Comparison of ENCODE assay signal across 9 cellular contexts in genomic region chr11:43941257-43941879, GRCh38. TPM values are rescaled to one million over a fixed set of nuclear protein-coding genes. Genes with fewer than 3 reads are reported as not detected.
DNase-seq lines count a peak whose midpoint lies in the region; ATAC-seq and TF ChIP-seq lines count a peak whose summit lies in the region.
"Had no signal": no experiment of that assay in that cellular context is flagged by ENCODE, and none has a peak within 500 bp of the region (broad histone marks: within the 10 kb centered on the region; RNA-seq: fewer than 3 reads in every experiment).

No MANE protein-coding gene starts in this region.

- no peaks in the 10 kb centered on the region for H3K36me3 ChIP-seq in SK-N-SH (replicated peaks in 1 of 2; ENCODE audit: control insufficient read depth in 1 of 2, insufficient read depth in 2 of 2, low read length in 1 of 2)

- POLR2A ChIA-PET in SK-N-SH (lab: Yijun Ruan, JAX) = interaction anchor here (0.7 to 5.5 kb wide), 17 partner anchors 9 to 125 kb away, joined by 3 to 213 read pairs (median 23); partner anchors contain the start of genes ACCS and ALKBH3

- peak overlapping the region; percentile 90 for H3K4me2 ChIP-seq in SK-N-SH

- TF ChIP-seq RAD21 in SK-N-SH (IDR thresholded peaks at IDR 0.05; ENCODE audit: low read length) = peak; percentile 43; the same call in 1 of the 2 replicates

- no peaks in the 10 kb centered on the region for H4K20me1 ChIP-seq in SK-N-SH (ENCODE audit: insufficient read depth)

- peak in 1 of 2 experiments; percentile 92; a peak in 2 of 4 replicates for TF ChIP-seq EP300 in SK-N-SH (IDR thresholded peaks at IDR 0.05; ENCODE audit: borderline replicate concordance in 1 of 2, low read depth in 1 of 2, low read length in 1 of 2)

- H3K9me3 Mint-ChIP-seq in T-helper 1 cell treated with Interleukin-12 subunit alpha and Interleukin-12 subunit beta and Interleukin-4 antibody, amounts not matched to agents 30 μg/mL and 1 μg/mL, for 36 hours = no peaks in the 10 kb centered on the region
- no peaks in the 10 kb centered on the region for H3K9me3 Mint-ChIP-seq in stimulated activated naive B cell treated with anti-CD40 and anti-IgM and Interleukin-4, amounts not matched to agents 10 μg/mL and 1 μg/mL and 100 μg/mL, for 72 hours

- no peak overlapping the region for H3K9ac ChIP-seq in SK-N-SH

- H3K9me3 ChIP-seq in SK-N-SH = no peaks in the 10 kb centered on the region

- CTCF ChIA-PET in SK-N-SH (lab: Yijun Ruan, JAX) = interaction anchor here (0.9 to 13.9 kb wide), 9 partner anchors 9 to 99 kb away, joined by 3 to 222 read pairs (median 26); no protein-coding TSS in a partner anchor

- peaks cover 66% of the 10 kb centered on the region for H3K27me3 Mint-ChIP-seq in T-helper 1 cell treated with Interleukin-12 subunit alpha and Interleukin-12 subunit beta and Interleukin-4 antibody, amounts not matched to agents 30 μg/mL and 1 μg/mL, for 36 hours (ENCODE audit: low read depth)
- peaks cover 51 to 77% of the 10 kb centered on the region in 2 donors for H3K27me3 Mint-ChIP-seq in stimulated activated naive B cell treated with anti-CD40 and anti-IgM and Interleukin-4, amounts not matched to agents 10 μg/mL and 1 μg/mL and 100 μg/mL, for 72 hours

- peaks cover 10% of the 10 kb centered on the region for H3K4me1 Mint-ChIP-seq in T-helper 1 cell treated with Interleukin-12 subunit alpha and Interleukin-12 subunit beta and Interleukin-4 antibody, amounts not matched to agents 30 μg/mL and 1 μg/mL, for 36 hours (ENCODE audit: low read depth)
- H3K4me1 Mint-ChIP-seq in stimulated activated naive B cell treated with anti-CD40 and anti-IgM and Interleukin-4, amounts not matched to agents 10 μg/mL and 1 μg/mL and 100 μg/mL, for 72 hours = peaks cover 16 to 30% of the 10 kb centered on the region in 2 donors

- H2AFZ ChIP-seq in SK-N-SH (ENCODE audit: low read depth) = no peak overlapping the region; the same call in 1 of the 2 replicates

- peaks cover 5 to 21% of the 10 kb centered on the region in 2 experiments; a peak in 3 of 4 replicates for H3K4me1 ChIP-seq in SK-N-SH (ENCODE audit: control insufficient read depth in 1 of 2, insufficient read depth in 2 of 2, low read depth in 1 of 2, low read length in 1 of 2)

- peaks cover 44% of the 10 kb centered on the region for H3K27me3 ChIP-seq in SK-N-SH (ENCODE audit: insufficient read depth)

- H3K27ac Mint-ChIP-seq in T-helper 1 cell treated with Interleukin-12 subunit alpha and Interleukin-12 subunit beta and Interleukin-4 antibody, amounts not matched to agents 30 μg/mL and 1 μg/mL, for 36 hours = no peak overlapping the region
- H3K27ac Mint-ChIP-seq in stimulated activated naive B cell treated with anti-CD40 and anti-IgM and Interleukin-4, amounts not matched to agents 10 μg/mL and 1 μg/mL and 100 μg/mL, for 72 hours = peak overlapping the region; percentile 66

- no peaks in the 10 kb centered on the region for H3K9me2 ChIP-seq in SK-N-SH

- 61% methylated on average over 4 of the region's 4 CpGs for WGBS in SK-N-SH (ENCODE audit: low lambda C conversion rate)

- peak overlapping the region; percentile 11 to 93; a peak in 3 of 4 replicates for H3K27ac ChIP-seq in SK-N-SH (ENCODE audit: low read depth in 2 of 2, low read length in 1 of 2)

- ATAC-seq in stimulated activated naive B cell treated with anti-CD40 and anti-IgM and Interleukin-4, amounts not matched to agents 10 μg/mL and 1 μg/mL and 100 μg/mL, for 72 hours (replicated peaks) = no peak
- ATAC-seq in GM21723 (IDR thresholded peaks at IDR 0.05; ENCODE audit: unreplicated experiment) = no peak

- H3K36me3 Mint-ChIP-seq in T-helper 1 cell treated with Interleukin-12 subunit alpha and Interleukin-12 subunit beta and Interleukin-4 antibody, amounts not matched to agents 30 μg/mL and 1 μg/mL, for 36 hours (ENCODE audit: low read depth) = peaks cover 2% of the 10 kb centered on the region
- peaks cover 0 to 3% of the 10 kb centered on the region in 2 donors for H3K36me3 Mint-ChIP-seq in stimulated activated naive B cell treated with anti-CD40 and anti-IgM and Interleukin-4, amounts not matched to agents 10 μg/mL and 1 μg/mL and 100 μg/mL, for 72 hours

- H3K4me3 ChIP-seq in SK-N-SH (ENCODE audit: low read depth in 2 of 2, low read length in 1 of 2) = peak overlapping the region; percentile 53 to 61; a peak in 2 of 4 replicates
- H3K4me3 ChIP-seq in fibroblast of the aortic adventitia (ENCODE audit: low read depth, low read length) = no peak overlapping the region

- H3K79me2 ChIP-seq in SK-N-SH (ENCODE audit: insufficient read depth) = no peaks in the 10 kb centered on the region

- peaks cover 4% of the 10 kb centered on the region for H3F3A ChIP-seq in SK-N-SH (replicated peaks; ENCODE audit: insufficient read depth)

- peak overlapping the region; percentile 82 for H3K4me3 Mint-ChIP-seq in T-helper 1 cell treated with Interleukin-12 subunit alpha and Interleukin-12 subunit beta and Interleukin-4 antibody, amounts not matched to agents 30 μg/mL and 1 μg/mL, for 36 hours
- H3K4me3 Mint-ChIP-seq in stimulated activated naive B cell treated with anti-CD40 and anti-IgM and Interleukin-4, amounts not matched to agents 10 μg/mL and 1 μg/mL and 100 μg/mL, for 72 hours = peak overlapping the region; percentile 78 to 79

- no peak for DNase-seq in T-helper 1 cell
- DNase-seq in SK-N-SH = peak; percentile 86
- peak; percentile 47 for DNase-seq in fibroblast of the aortic adventitia (ENCODE audit: low read depth)
- DNase-seq in stimulated activated naive B cell treated with anti-CD40 and anti-IgM and Interleukin-4, amounts not matched to agents 10 μg/mL and 1 μg/mL and 100 μg/mL, for 72 hours = no peak
- DNase-seq in NCI-H187 treated with DMSO at 0.1 percent for 48 hours (lab: John Stamatoyannopoulos, UW) = no peak
- DNase-seq in kidney tubule cell (ENCODE audit: low spot score) = no peak
- DNase-seq: HCEC 1CT had no signal

- TF ChIP-seq CTCF in SK-N-SH (IDR thresholded peaks at IDR 0.05) (no peak), fibroblast of the aortic adventitia (IDR thresholded peaks at IDR 0.05; ENCODE audit: insufficient read depth, low read length) (no peak)

TF ChIP-seq in SK-N-SH, 30 proteins besides CTCF, POLR2A, EP300 and RAD21:
- TF ChIP-seq SMC3 (IDR thresholded peaks at IDR 0.05; ENCODE audit: low read depth, low read length) = peak; percentile 26; the same call in 1 of the 2 replicates
- no peak for TF ChIP-seq USF2 (IDR thresholded peaks at IDR 0.05; ENCODE audit: borderline replicate concordance, low read depth, low read length)
- TF ChIP-seq REST (IDR thresholded peaks at IDR 0.05; ENCODE audit: low read depth, low read length) = no peak
- peak; percentile 32; the same call in 1 of the 2 replicates for TF ChIP-seq FOXJ3 (CRISPR knock-in tag; IDR thresholded peaks at IDR 0.05)
- TF ChIP-seq TAF1 (IDR thresholded peaks at IDR 0.05; ENCODE audit: borderline replicate concordance, low read depth, low read length) = no peak
- no peak for TF ChIP-seq USF1 (IDR thresholded peaks at IDR 0.05; ENCODE audit: borderline replicate concordance, low read depth)
- peak; percentile 51; the same call in 1 of the 2 replicates for TF ChIP-seq RCOR1 (IDR thresholded peaks at IDR 0.05; ENCODE audit: low read length)
- no peak for TF ChIP-seq CHD2 (IDR thresholded peaks at IDR 0.05; ENCODE audit: low read length, partially characterized antibody)
- peak; percentile 42; the same call in 1 of the 2 replicates for TF ChIP-seq TCF12 (IDR thresholded peaks at IDR 0.05)
- TF ChIP-seq MXI1 (IDR thresholded peaks at IDR 0.05; ENCODE audit: low read depth, low read length) = peak; percentile 76; the same call in 1 of the 2 replicates
- peak; percentile 77 for TF ChIP-seq GATA2 (CRISPR knock-in tag; IDR thresholded peaks at IDR 0.05)
TF ChIP-seq in SK-N-SH: peak in this region for 6.

RNA-seq across cellular contexts. Expression of gene C11orf96, which starts 1.1 kb away (rescaled TPM):
- polyA plus RNA-seq in SK-N-SH (2012; rRNA removed) = 11.1 and 18.0 TPM in 2 replicates
- polyA plus RNA-seq in SK-N-SH (2012; cell fraction: cytosol; rRNA removed) = 14.6 and 28.5 TPM in 2 replicates
- polyA plus RNA-seq in SK-N-SH (2012; cell fraction: nucleus; rRNA removed) = 20.2 and 38.7 TPM in 2 replicates
- 3.2 and 6.3 TPM in 2 replicates for total RNA-seq in fibroblast of the aortic adventitia (ENCODE audit: low replicate concordance)

Comparison
In these comparisons a context has a peak if more than half of its experiments do, and no peak if none do; other contexts are left out.
1. DNase-seq: peak in SK-N-SH (single experiment) and fibroblast of the aortic adventitia (single experiment); none in T-helper 1 cell (0 of 5), stimulated activated naive B cell treated with anti-CD40 and anti-IgM and Interleukin-4, amounts not matched to agents 10 μg/mL and 1 μg/mL and 100 μg/mL, for 72 hours (single experiment), NCI-H187 treated with DMSO at 0.1 percent for 48 hours (single experiment) and kidney tubule cell (single experiment).